ENCODE assay signal across 28 cellular contexts in genomic region chr13:29987340-29987739, GRCh38.
"Had no signal": no experiment of that assay in that cellular context is flagged by ENCODE, and none has a peak within 500 bp of the region (broad histone marks: within the 10 kb centered on the region; RNA-seq: fewer than 3 reads in every experiment).

No MANE protein-coding gene starts in this region.

- H3K27ac Mint-ChIP-seq: stimulated activated effector memory CD8-positive, alpha-beta T cell treated with anti-CD3 and anti-CD28 coated beads, Interleukin-12 subunit alpha, Interleukin-12 subunit beta, amount 100 ng/mL, for 72 hours; stimulated activated memory B cell treated with anti-CD40 and anti-IgM and Interleukin-4, amounts not matched to agents 10 μg/mL and 1 μg/mL and 100 μg/mL, for 72 hours; stimulated activated naive B cell treated with anti-CD40 and anti-IgM and Interleukin-4, amounts not matched to agents 10 μg/mL and 1 μg/mL and 100 μg/mL, for 72 hours; stimulated activated naive CD8-positive, alpha-beta T cell treated with anti-CD3 and anti-CD28 coated beads, Interleukin-15, amount 100 ng/mL, for 72 hours; stimulated activated naive CD8-positive, alpha-beta T cell treated with anti-CD3 and anti-CD28 coated beads, Interleukin-15, Interleukin-2, amounts not matched to agents 100 ng/mL and 50 ng/mL, for 24 hours; type B pancreatic cell had no signal

- H3K9me3 ChIP-seq: suprapubic skin, testis, thyroid gland, upper lobe of right lung, uterus, vagina had no signal

- H3K36me3 Mint-ChIP-seq: stimulated activated effector memory CD8-positive, alpha-beta T cell treated with anti-CD3 and anti-CD28 coated beads, Interleukin-12 subunit alpha, Interleukin-12 subunit beta, amount 100 ng/mL, for 72 hours; stimulated activated memory B cell treated with anti-CD40 and anti-IgM and Interleukin-4, amounts not matched to agents 10 μg/mL and 1 μg/mL and 100 μg/mL, for 72 hours; type B pancreatic cell had no signal

- H3K27ac ChIP-seq: stomach, suprapubic skin, testis, thoracic aorta, thyroid gland, tibial artery, tibial nerve, transverse colon, upper lobe of left lung, upper lobe of right lung, uterus, vagina had no signal

- H3K4me3 ChIP-seq: stomach, suprapubic skin, testis, thoracic aorta, thyroid gland, tibial artery, tibial nerve, transverse colon, upper lobe of left lung, upper lobe of right lung, uterus, vagina had no signal

- H3K4me1 Mint-ChIP-seq: stimulated activated effector memory CD8-positive, alpha-beta T cell treated with anti-CD3 and anti-CD28 coated beads, Interleukin-12 subunit alpha, Interleukin-12 subunit beta, amount 100 ng/mL, for 72 hours; stimulated activated memory B cell treated with anti-CD40 and anti-IgM and Interleukin-4, amounts not matched to agents 10 μg/mL and 1 μg/mL and 100 μg/mL, for 72 hours; stimulated activated naive CD8-positive, alpha-beta T cell treated with anti-CD3 and anti-CD28 coated beads, Interleukin-15, amount 100 ng/mL, for 72 hours had no signal

- H3K36me3 ChIP-seq: stomach, suprapubic skin, thoracic aorta, thyroid gland, tibial artery, tibial nerve, transverse colon, upper lobe of left lung, upper lobe of right lung, uterus, vagina had no signal

- H3K27me3 Mint-ChIP-seq: stimulated activated naive CD8-positive, alpha-beta T cell treated with anti-CD3 and anti-CD28 coated beads, Interleukin-15, amount 100 ng/mL, for 72 hours; stimulated activated naive CD8-positive, alpha-beta T cell treated with anti-CD3 and anti-CD28 coated beads, Interleukin-15, Interleukin-2, amounts not matched to agents 100 ng/mL and 50 ng/mL, for 24 hours; type B pancreatic cell had no signal

- H3K4me3 Mint-ChIP-seq: stimulated activated effector memory CD8-positive, alpha-beta T cell treated with anti-CD3 and anti-CD28 coated beads, Interleukin-12 subunit alpha, Interleukin-12 subunit beta, amount 100 ng/mL, for 72 hours; stimulated activated memory B cell treated with anti-CD40 and anti-IgM and Interleukin-4, amounts not matched to agents 10 μg/mL and 1 μg/mL and 100 μg/mL, for 72 hours; stimulated activated naive B cell treated with anti-CD40 and anti-IgM and Interleukin-4, amounts not matched to agents 10 μg/mL and 1 μg/mL and 100 μg/mL, for 72 hours; stimulated activated naive CD8-positive, alpha-beta T cell treated with anti-CD3 and anti-CD28 coated beads, Interleukin-15, amount 100 ng/mL, for 72 hours; stimulated activated naive CD8-positive, alpha-beta T cell treated with anti-CD3 and anti-CD28 coated beads, Interleukin-15, Interleukin-2, amounts not matched to agents 100 ng/mL and 50 ng/mL, for 24 hours; type B pancreatic cell had no signal

- H3K4me1 ChIP-seq: stomach, suprapubic skin, testis, thyroid gland, tibial artery, tibial nerve, transverse colon, upper lobe of left lung, upper lobe of right lung, uterus, vagina had no signal

- ATAC-seq: stimulated activated effector memory CD8-positive, alpha-beta T cell treated with anti-CD3 and anti-CD28 coated beads, Interleukin-12 subunit alpha, Interleukin-12 subunit beta, amount 100 ng/mL, for 72 hours; stimulated activated memory B cell treated with anti-CD40 and anti-IgM and Interleukin-4, amounts not matched to agents 10 μg/mL and 1 μg/mL and 100 μg/mL, for 72 hours; stimulated activated naive B cell treated with anti-CD40 and anti-IgM and Interleukin-4, amounts not matched to agents 10 μg/mL and 1 μg/mL and 100 μg/mL, for 72 hours; stimulated activated naive CD8-positive, alpha-beta T cell treated with anti-CD3 and anti-CD28 coated beads, Interleukin-15, amount 100 ng/mL, for 72 hours; stimulated activated naive CD8-positive, alpha-beta T cell treated with anti-CD3 and anti-CD28 coated beads, Interleukin-15, Interleukin-2, amounts not matched to agents 100 U/mL and 50 U/mL, for 24 hours; upper lobe of right lung had no signal

- DNase-seq: stimulated activated CD4-positive, alpha-beta T cell treated with anti-CD3 and anti-CD28 coated beads, Interleukin-2, amount 100 ng/mL, for 48 hours; stimulated activated CD4-positive, alpha-beta T cell treated with anti-CD3 and anti-CD28 coated beads, Interleukin-4, amount 100 ng/mL, for 1 hour; stimulated activated CD4-positive, alpha-beta T cell treated with anti-CD3 and anti-CD28 coated beads, Interleukin-4, amount 100 ng/mL, for 24 hours; stimulated activated CD4-positive, alpha-beta T cell treated with anti-CD3 and anti-CD28 coated beads, Interleukin-4, amount 100 ng/mL, for 4 hours; stimulated activated CD8-positive, alpha-beta memory T cell treated with anti-CD3 and anti-CD28 coated beads, Interleukin-4, amount 100 ng/mL, for 48 hours; stimulated activated naive B cell treated with anti-CD40 and anti-IgM and Interleukin-4, amounts not matched to agents 10 μg/mL and 1 μg/mL and 100 μg/mL, for 72 hours; stimulated activated naive CD4-positive, alpha-beta T cell; stimulated activated naive CD4-positive, alpha-beta T cell treated with Interleukin-2 at 50 U/mL for 16 hours; stimulated activated naive CD8-positive, alpha-beta T cell treated with anti-CD3 and anti-CD28 coated beads, Interleukin-15, amount 100 ng/mL, for 72 hours; stimulated activated naive CD8-positive, alpha-beta T cell treated with anti-CD3 and anti-CD28 coated beads, Interleukin-15, Interleukin-2, amounts not matched to agents 100 U/mL and 50 U/mL, for 24 hours; stomach; substantia nigra; testis; thyroid gland; tibial artery; transverse colon; trophoblast cell; upper lobe of left lung; upper lobe of right lung; uterus had no signal
